Comparison of ENCODE assay signal across 9 cellular contexts in the genomic region with DNA sequence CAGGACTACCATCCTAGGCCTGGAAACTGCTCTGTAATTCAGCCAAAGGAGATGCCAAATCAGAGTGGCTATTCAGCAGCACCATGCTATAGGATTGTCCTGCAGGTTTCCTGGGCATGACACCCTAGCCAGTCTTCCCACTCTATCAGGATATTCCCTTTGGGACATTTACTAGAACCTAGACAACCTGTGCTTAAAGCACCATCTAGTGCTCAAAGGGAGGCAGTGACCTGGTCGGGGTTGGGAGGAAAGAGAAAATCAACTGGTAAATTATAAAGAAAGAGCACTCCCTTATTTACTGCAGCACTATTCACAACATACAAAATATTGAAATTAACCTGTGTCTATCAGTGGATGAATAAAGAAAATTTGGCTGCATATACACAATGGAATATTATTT.
DNase-seq lines count a peak whose midpoint lies in the region; ATAC-seq, FAIRE-seq and TF ChIP-seq lines count a peak whose summit lies in the region.
"Had no signal": no experiment of that assay in that cellular context is flagged by ENCODE, and none has a peak within 500 bp of the region (broad histone marks: within the 10 kb centered on the region; RNA-seq: fewer than 3 reads in every experiment).

No MANE protein-coding gene starts in this region.

- 67% methylated on average over 1 of the region's 1 CpG; no CpG with 5 or more reads in 1 of the 2 donors for WGBS in gastroesophageal sphincter (ENCODE audit: low coverage in 1 of 2), 2 donors

- H3K27ac ChIP-seq in left lung = no peak overlapping the region
- no peak overlapping the region for H3K27ac ChIP-seq in gastroesophageal sphincter

- H3K4me3 ChIP-seq in astrocyte of the cerebellum (ENCODE audit: low read depth, low read length) = no peak overlapping the region
- no peak overlapping the region for H3K4me3 ChIP-seq in left lung
- no peak overlapping the region for H3K4me3 ChIP-seq in gastroesophageal sphincter

- no peaks in the 10 kb centered on the region for H3K36me3 ChIP-seq in left lung
- no peaks in the 10 kb centered on the region for H3K36me3 ChIP-seq in gastroesophageal sphincter

- peak; percentile 66 for DNase-seq in DMS53 (lab: John Stamatoyannopoulos, UW)
- peak; percentile 27 for DNase-seq in HTR-8/SVneo (ENCODE audit: insufficient read length, low spot score)
- peak; percentile 15 for DNase-seq in astrocyte of the cerebellum (ENCODE audit: low read depth)
- no peak for DNase-seq in left lung
- DNase-seq in stimulated activated CD4-positive, alpha-beta T cell treated with anti-CD3 and anti-CD28 coated beads, Interleukin-4, amount 100 ng/mL, for 1 hour = no peak
- DNase-seq in T-helper 17 cell = no peak
- DNase-seq in activated CD4-positive, alpha-beta T cell treated with anti-CD3 and anti-CD28 coated beads, Interleukin-2, amount 50 U/mL, for 1 hour = no peak

- TF ChIP-seq POLR2A in gastroesophageal sphincter (IDR thresholded peaks at IDR 0.05) = no peak

- peaks cover 11% of the 10 kb centered on the region for H3K27me3 Mint-ChIP-seq in T-helper 17 cell

- no peak overlapping the region for H3K4me3 Mint-ChIP-seq in T-helper 17 cell
- H3K4me3 Mint-ChIP-seq: memory B cell had no signal

- H3K4me1 ChIP-seq in left lung (no peaks in the 10 kb centered on the region), gastroesophageal sphincter (no peaks in the 10 kb centered on the region)

- TF ChIP-seq EP300 in gastroesophageal sphincter (IDR thresholded peaks at IDR 0.05) = no peak

- no peak overlapping the region for H3K27ac Mint-ChIP-seq in T-helper 17 cell
- H3K27ac Mint-ChIP-seq: memory B cell had no signal

- FAIRE-seq in HTR-8/SVneo (lab: Jason Lieb, UNC) = peak; percentile 49

- intact Hi-C loops in left lung (cut with DNase I) = no loop called here

- no peaks in the 10 kb centered on the region for H3K9me3 ChIP-seq in left lung
- H3K9me3 ChIP-seq in gastroesophageal sphincter = no peaks in the 10 kb centered on the region
- no peaks in the 10 kb centered on the region for H3K9me3 ChIP-seq in T-helper 17 cell (ENCODE audit: control insufficient read depth, low read length, poor library complexity, severe bottlenecking)

- peaks cover 18% of the 10 kb centered on the region for H3K4me1 Mint-ChIP-seq in T-helper 17 cell

- ATAC-seq in left lung = peak; percentile 82
- no peak for ATAC-seq in gastroesophageal sphincter
- ATAC-seq in T-helper 17 cell = no peak

- H3K27me3 ChIP-seq in left lung (peaks cover 0 to 4% of the 10 kb centered on the region in 2 donors), gastroesophageal sphincter (no peaks in the 10 kb centered on the region)

- TF ChIP-seq CTCF in astrocyte of the cerebellum (IDR thresholded peaks at IDR 0.05; ENCODE audit: low read depth, low read length, missing control alignments) = peak; percentile 72
- TF ChIP-seq CTCF in left lung (IDR thresholded peaks at IDR 0.05) = peak in 1 of 2 donors; percentile 29
- TF ChIP-seq CTCF in gastroesophageal sphincter (IDR thresholded peaks at IDR 0.05) = no peak

- in situ Hi-C loops in astrocyte of the cerebellum (cut with HindIII; ENCODE audit: low sequenced_read_pairs) = no loop called here

- H3K36me3 Mint-ChIP-seq in T-helper 17 cell (ENCODE audit: low read depth) = peaks cover 2% of the 10 kb centered on the region
- H3K36me3 Mint-ChIP-seq: memory B cell had no signal

Comparison
In these comparisons a context has a peak if more than half of its experiments do, and no peak if none do; other contexts are left out.
1. DNase-seq: peak in DMS53 (single experiment), HTR-8/SVneo (single experiment) and astrocyte of the cerebellum (single experiment); none in left lung (0 of 2), stimulated activated CD4-positive, alpha-beta T cell treated with anti-CD3 and anti-CD28 coated beads, Interleukin-4, amount 100 ng/mL, for 1 hour (single experiment), T-helper 17 cell (0 of 3) and activated CD4-positive, alpha-beta T cell treated with anti-CD3 and anti-CD28 coated beads, Interleukin-2, amount 50 U/mL, for 1 hour (single experiment).